In the genomic region with DNA sequence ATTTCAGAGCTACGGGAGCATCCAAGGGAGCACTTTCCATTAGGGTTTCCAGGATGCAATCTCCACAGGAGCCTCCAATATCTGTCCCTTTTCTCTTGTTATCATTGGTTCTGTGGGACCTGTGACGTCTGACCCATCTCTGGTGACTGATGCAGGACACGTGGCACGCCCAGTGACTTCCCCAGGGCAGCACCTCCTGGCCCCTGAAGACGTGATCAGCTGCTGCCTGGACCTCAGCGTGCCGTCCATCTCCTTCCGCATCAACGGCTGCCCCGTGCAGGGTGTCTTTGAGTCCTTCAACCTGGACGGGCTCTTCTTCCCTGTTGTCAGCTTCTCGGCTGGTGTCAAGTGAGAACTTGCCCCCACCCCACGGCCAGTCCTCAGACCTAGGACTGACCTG, we compare ENCODE assay signal across 9 cellular contexts. TPM values are rescaled to one million over a fixed set of nuclear protein-coding genes. Genes with fewer than 3 reads are reported as not detected.
"Had no signal": no experiment of that assay in that cellular context is flagged by ENCODE, and none has a peak within 500 bp of the region (broad histone marks: within the 10 kb centered on the region; RNA-seq: fewer than 3 reads in every experiment).

No MANE protein-coding gene starts in this region.

- H3K27ac ChIP-seq: HL-60 had no signal

- DNase-seq: H9, HCEC 1CT, IMR-90 had no signal

- ATAC-seq: GM23338, K562 had no signal

- H3K4me2 ChIP-seq: GM23338 had no signal

- FAIRE-seq: H1, H54, K562 had no signal

- H2AFZ ChIP-seq: GM23338 had no signal

- H3K4me3 ChIP-seq: GM23338, K562 had no signal

RNA-seq across cellular contexts. Expression of a gene that starts 25.5 kb away (rescaled TPM):
- total RNA-seq: HT1080, IMR-90 had no signal
- polyA plus RNA-seq: IMR-90 had no signal

RNA-seq across cellular contexts. Expression of a gene that starts 33.0 kb away (rescaled TPM):
- total RNA-seq: HT1080, IMR-90 had no signal
- polyA plus RNA-seq: IMR-90 had no signal
